ENCODE assay signal across 20 cellular contexts in genomic region chr12:87425942-87426554, GRCh38.
DNase-seq lines count a peak whose midpoint lies in the region; ATAC-seq and TF ChIP-seq lines count a peak whose summit lies in the region.
"Had no signal": no experiment of that assay in that cellular context is flagged by ENCODE, and none has a peak within 500 bp of the region (broad histone marks: within the 10 kb centered on the region; RNA-seq: fewer than 3 reads in every experiment).

No MANE protein-coding gene starts in this region.

- TF ChIP-seq POLR2A in breast epithelium (IDR thresholded peaks at IDR 0.05) (no peak), lower leg skin (IDR thresholded peaks at IDR 0.05) (no peak)

- DNase-seq in mammary epithelial cell (peak; percentile 85), breast epithelium (ENCODE audit: low spot score in 2 of 2) (no peak), OCI-M1 (lab: John Stamatoyannopoulos, UW) (peak; percentile 55), epithelial cell of esophagus (ENCODE audit: low read depth) (peak; percentile 61), lower leg skin (ENCODE audit: low spot score in 2 of 2) (no peak), NCI-H345 (lab: John Stamatoyannopoulos, UW) (no peak)
- DNase-seq: 8988T; activated CD4-positive, alpha-beta T cell treated with anti-CD3 and anti-CD28 coated beads, Interleukin-2, amount 50 U/mL, for 4 hours; activated naive CD4-positive, alpha-beta T cell treated with Interleukin-2 at 50 U/mL for 16 hours; anterior cingulate cortex; effector memory CD8-positive, alpha-beta T cell; hypothalamus; NCI-H1092; NCI-H2081 treated with DMSO at 0.1 percent for 48 hours; RPMI8226; stimulated activated CD4-positive, alpha-beta T cell treated with anti-CD3 and anti-CD28 coated beads, Interleukin-4, amount 100 ng/mL, for 1 hour; substantia nigra had no signal

- CTCF ChIA-PET in mammary epithelial cell (lab: Charles Lee; ENCODE audit: low non-redundant PET), result interaction anchor here (0.6 kb wide), 2 partner anchors 12 to 243 kb away, joined by 3 to 5 read pairs; no protein-coding TSS in a partner anchor

- in situ Hi-C loops in mammary epithelial cell (cut with MboI; ENCODE audit: low sequenced_read_pairs in 2 of 2), result no loop called here

- WGBS in mammary epithelial cell (ENCODE audit: low coverage, missing lambda C conversion rate), result 73% methylated on average over 2 of the region's 2 CpGs
- WGBS in lower leg skin, 2 donors, result 64% methylated on average over 2 of the region's 2 CpGs

- H2AFZ ChIP-seq in mammary epithelial cell (ENCODE audit: low read depth, low read length), result no peak overlapping the region

- TF ChIP-seq CTCF in mammary epithelial cell (conservative IDR thresholded peaks at IDR 0.05 in 1 of 2, IDR thresholded peaks at IDR 0.05 in 1 of 2; ENCODE audit: extremely low read depth in 1 of 2, insufficient read depth in 1 of 2, low read depth in 1 of 2, low read length in 2 of 2) (no peak), breast epithelium (IDR thresholded peaks at IDR 0.05) (no peak), epithelial cell of esophagus (IDR thresholded peaks at IDR 0.05; ENCODE audit: insufficient read depth, low read depth, low read length, missing control alignments) (no peak), lower leg skin (IDR thresholded peaks at IDR 0.05) (no peak)

- no peaks in the 10 kb centered on the region for H3K79me2 ChIP-seq in mammary epithelial cell (ENCODE audit: insufficient read depth, low read length)

- H3K4me1 ChIP-seq in mammary epithelial cell (ENCODE audit: insufficient read depth, low read length), result peaks cover 28% of the 10 kb centered on the region
- no peaks in the 10 kb centered on the region for H3K4me1 ChIP-seq in breast epithelium
- H3K4me1 ChIP-seq: BLaER1 had no signal

- H3K9ac ChIP-seq in mammary epithelial cell (ENCODE audit: insufficient read depth, low read length), result no peak overlapping the region
- H3K9ac ChIP-seq: BLaER1 had no signal

- peaks cover 32% of the 10 kb centered on the region for H3K9me3 ChIP-seq in mammary epithelial cell (replicated peaks; ENCODE audit: insufficient read depth, low read length)
- peaks cover 0 to 7% of the 10 kb centered on the region in 2 donors for H3K9me3 ChIP-seq in breast epithelium

- H4K20me1 ChIP-seq in mammary epithelial cell (ENCODE audit: insufficient read depth, low read length), result no peaks in the 10 kb centered on the region
- H4K20me1 ChIP-seq: BLaER1 had no signal

- BruUV-seq in mammary epithelial cell (replicated peaks; lab: Mats Ljungman, UMichigan), result TSS peak; percentile 81

- no peak overlapping the region for H3K4me2 ChIP-seq in mammary epithelial cell (ENCODE audit: insufficient read depth, low read depth, low read length)
- H3K4me2 ChIP-seq: BLaER1 had no signal

- no peaks in the 10 kb centered on the region for H3K27me3 ChIP-seq in mammary epithelial cell (ENCODE audit: insufficient read depth, low read length)
- H3K27me3 ChIP-seq in breast epithelium, result no peaks in the 10 kb centered on the region
- H3K27me3 ChIP-seq: BLaER1 had no signal

- ATAC-seq in HG02588 (IDR thresholded peaks at IDR 0.05; ENCODE audit: unreplicated experiment), result no peak
- ATAC-seq in GM18861 (IDR thresholded peaks at IDR 0.05; ENCODE audit: unreplicated experiment), result no peak
- ATAC-seq: effector memory CD8-positive, alpha-beta T cell had no signal

- H3K36me3 ChIP-seq in mammary epithelial cell (ENCODE audit: insufficient read depth, low read length), result no peaks in the 10 kb centered on the region
- no peaks in the 10 kb centered on the region for H3K36me3 ChIP-seq in breast epithelium
- H3K36me3 ChIP-seq: BLaER1 had no signal

- H3K4me3 ChIP-seq in mammary epithelial cell (replicated peaks in 1 of 3; ENCODE audit: insufficient read depth in 1 of 3, low read depth in 2 of 3, low read length in 3 of 3), result no peak overlapping the region
- H3K4me3 ChIP-seq in breast epithelium, result no peak overlapping the region
- no peak overlapping the region for H3K4me3 ChIP-seq in epithelial cell of esophagus (ENCODE audit: low read length)
- no peak overlapping the region for H3K4me3 ChIP-seq in lower leg skin (ENCODE audit: low read depth, poor library complexity, severe bottlenecking)
- H3K4me3 ChIP-seq: BLaER1 had no signal

- intact Hi-C loops in mammary epithelial cell (cut with micrococcal nuclease), result loop anchor here (2.0 to 10.0 kb wide), 2 partner anchors 15 to 399 kb away; no protein-coding TSS in a partner anchor
- intact Hi-C loops in breast epithelium (cut with DNase I; ENCODE audit: low total_unique reads), result no loop called here
- intact Hi-C loops in lower leg skin (cut with DNase I; ENCODE audit: low total_unique reads), result no loop called here

- H3K27ac ChIP-seq in mammary epithelial cell (ENCODE audit: insufficient read depth, low read depth, low read length) (peak overlapping the region; percentile 84), breast epithelium (no peak overlapping the region)
- H3K27ac ChIP-seq: BLaER1 had no signal

- dilution Hi-C loops in mammary epithelial cell (cut with HindIII; ENCODE audit: low sequenced_read_pairs), result no loop called here

Comparison
In these comparisons a context has a peak if more than half of its experiments do, and no peak if none do; other contexts are left out.
1. DNase-seq: peak in mammary epithelial cell (single experiment), OCI-M1 (single experiment) and epithelial cell of esophagus (single experiment); none in breast epithelium (0 of 2), lower leg skin (0 of 2) and NCI-H345 (single experiment).